9 cellular contexts compared by ENCODE assay signal in genomic region chr2:72148391-72148974, GRCh38. TPM values are rescaled to one million over a fixed set of nuclear protein-coding genes. Genes with fewer than 3 reads are reported as not detected.
DNase-seq lines count a peak whose midpoint lies in the region; ATAC-seq and TF ChIP-seq lines count a peak whose summit lies in the region.
"Had no signal": no experiment of that assay in that cellular context is flagged by ENCODE, and none has a peak within 500 bp of the region (broad histone marks: within the 10 kb centered on the region; RNA-seq: fewer than 3 reads in every experiment).

No MANE protein-coding gene starts in this region.

- no peaks in the 10 kb centered on the region for H3K79me2 ChIP-seq in ACC112 (ENCODE audit: control insufficient read depth, insufficient read depth, low read length, unreplicated experiment)

- POLR2A ChIA-PET in HEK293T (lab: Yijun Ruan, JAX) = no interaction called here

- 2% methylated on average over 62 of the region's 62 CpGs for WGBS in thymus

- TF ChIP-seq CTCF in left lung (IDR thresholded peaks at IDR 0.05) = no peak

- CTCF ChIA-PET in HEK293T (lab: Yijun Ruan, JAX) = interaction anchor here (0.5 to 4.9 kb wide), 2 partner anchors 225 to 323 kb away, joined by 3 to 46 read pairs; no protein-coding TSS in a partner anchor

- intact Hi-C loops in left lung (cut with DNase I) = loop anchor here in 1 of 2 donors (5.0 kb wide), 1 partner anchor 601 kb away; no protein-coding TSS in a partner anchor

- H3K27me3 ChIP-seq in ACC112 (ENCODE audit: insufficient read depth, low read length) = peaks cover 67% of the 10 kb centered on the region
- H3K27me3 ChIP-seq in adipocyte (replicated peaks; ENCODE audit: control insufficient read depth, insufficient read depth, low read length) = peaks cover 13% of the 10 kb centered on the region
- H3K27me3 ChIP-seq in left lung = peaks cover 59 to 94% of the 10 kb centered on the region in 2 donors
- peaks cover 76% of the 10 kb centered on the region for H3K27me3 ChIP-seq in thymus (ENCODE audit: control insufficient read depth, insufficient read depth)

- peak overlapping the region; percentile 80 for H3K4me3 ChIP-seq in ACC112 (ENCODE audit: low read depth, low read length)
- H3K4me3 ChIP-seq in adipocyte (ENCODE audit: low read length) = peak overlapping the region; percentile 83
- peak overlapping the region; percentile 22 to 39 for H3K4me3 ChIP-seq in left lung
- peak overlapping the region; percentile 21 for H3K4me3 ChIP-seq in thymus (ENCODE audit: low read length)

- peak; percentile 32 for DNase-seq in HEK293T (ENCODE audit: extremely low spot score)
- DNase-seq in adipocyte (ENCODE audit: low read depth) = peak; percentile 62
- peak in 1 of 2 donors; percentile 28 for DNase-seq in left lung
- no peak for DNase-seq in NCI-H2227 (lab: John Stamatoyannopoulos, UW; ENCODE audit: unreplicated experiment)

- H3K36me3 ChIP-seq in ACC112 (ENCODE audit: insufficient read depth, low read length) (no peaks in the 10 kb centered on the region), adipocyte (ENCODE audit: control insufficient read depth, insufficient read depth, low read length, severe bottlenecking) (no peaks in the 10 kb centered on the region), left lung (no peaks in the 10 kb centered on the region), thymus (ENCODE audit: control insufficient read depth, insufficient read depth) (no peaks in the 10 kb centered on the region)
- H3K36me3 ChIP-seq: adrenal gland had no signal

- ATAC-seq in left lung = no peak
- no peak for ATAC-seq in HG03378 (IDR thresholded peaks at IDR 0.05; ENCODE audit: unreplicated experiment)
- no peak for ATAC-seq in HG03280 (IDR thresholded peaks at IDR 0.05; ENCODE audit: unreplicated experiment)

- H2AFZ ChIP-seq in ACC112 (ENCODE audit: low read length, unreplicated experiment) = no peak overlapping the region

- no peak overlapping the region for H3K27ac ChIP-seq in ACC112 (ENCODE audit: low read depth, low read length)
- H3K27ac ChIP-seq in left lung = no peak overlapping the region
- no peak overlapping the region for H3K27ac ChIP-seq in thymus (ENCODE audit: low read depth)
- H3K27ac ChIP-seq: adrenal gland had no signal

- H3K9ac ChIP-seq in adipocyte (ENCODE audit: low read length) = peak overlapping the region; percentile 79

- H3K9me3 ChIP-seq in adipocyte (ENCODE audit: control insufficient read depth, low read length) = no peaks in the 10 kb centered on the region
- H3K9me3 ChIP-seq in left lung = no peaks in the 10 kb centered on the region
- H3K9me3 ChIP-seq in thymus (ENCODE audit: control insufficient read depth) = peaks cover 9% of the 10 kb centered on the region
- H3K9me3 ChIP-seq: adrenal gland had no signal

- peaks cover 16% of the 10 kb centered on the region for H3K4me1 ChIP-seq in ACC112 (ENCODE audit: control insufficient read depth, insufficient read depth, low read length, unreplicated experiment)
- peaks cover 27% of the 10 kb centered on the region for H3K4me1 ChIP-seq in adipocyte (ENCODE audit: control insufficient read depth, insufficient read depth, low read length)
- H3K4me1 ChIP-seq in left lung = peaks cover 36 to 63% of the 10 kb centered on the region in 2 donors
- H3K4me1 ChIP-seq in thymus (ENCODE audit: control insufficient read depth, insufficient read depth, low read length) = peaks cover 3% of the 10 kb centered on the region

TF ChIP-seq in HEK293T, 16 proteins besides CTCF, POLR2A, EP300 and RAD21:
- no peak for TF ChIP-seq SUZ12 (IDR thresholded peaks at IDR 0.05)
- no peak for TF ChIP-seq HDGF (IDR thresholded peaks at IDR 0.05; ENCODE audit: borderline replicate concordance)
- TF ChIP-seq ZNF384 (IDR thresholded peaks at IDR 0.05) = no peak
- no peak for TF ChIP-seq PKNOX1 (IDR thresholded peaks at IDR 0.05)
- no peak for TF ChIP-seq NFRKB (IDR thresholded peaks at IDR 0.05)
- no peak for TF ChIP-seq FOXM1 (IDR thresholded peaks at IDR 0.05; ENCODE audit: borderline replicate concordance)
- TF ChIP-seq BHLHE40 (IDR thresholded peaks at IDR 0.05; ENCODE audit: borderline replicate concordance) = no peak
- no peak for TF ChIP-seq L3MBTL2 (conservative IDR thresholded peaks at IDR 0.05)
- TF ChIP-seq CTBP1 (IDR thresholded peaks at IDR 0.05; ENCODE audit: borderline replicate concordance) = no peak
- TF ChIP-seq ELF4 (IDR thresholded peaks at IDR 0.05) = no peak
- TF ChIP-seq SP1 (IDR thresholded peaks at IDR 0.05) = no peak
- TF ChIP-seq ARNT (IDR thresholded peaks at IDR 0.05) = no peak

RNA-seq across cellular contexts. Expression of gene CYP26B1, which starts 0.8 kb away (rescaled TPM):
- total RNA-seq in left lung = 1 to 10 TPM; 3.1 to 4.7 TPM
- 5.6 TPM for polyA plus RNA-seq in thymus

Comparison
In these comparisons a context has a peak if more than half of its experiments do, and no peak if none do; other contexts are left out.
1. H3K4me3 ChIP-seq: peak in every context shown above with its lines; median percentile 83 in adipocyte; 80 in ACC112; 30 in left lung; 21 in thymus.